9 cellular contexts compared by ENCODE assay signal in genomic region chr20:36988494-36988966, GRCh38. TPM values are rescaled to one million over a fixed set of nuclear protein-coding genes. Genes with fewer than 3 reads are reported as not detected.
A peak's percentile ranks its signal among the peaks of the same experiment; 100 is the strongest.
DNase-seq lines count a peak whose midpoint lies in the region; ATAC-seq, FAIRE-seq and TF ChIP-seq lines count a peak whose summit lies in the region.
"Had no signal": no experiment of that assay in that cellular context is flagged by ENCODE, and none has a peak within 500 bp of the region (broad histone marks: within the 10 kb centered on the region; RNA-seq: fewer than 3 reads in every experiment).

No MANE protein-coding gene starts in this region.

- BruUV-seq in IMR-90 (replicated peaks; lab: Mats Ljungman, UMichigan) (no TSS peak), HepG2 (replicated peaks; lab: Mats Ljungman, UMichigan) (no TSS peak)

- H4K91ac ChIP-seq in IMR-90 (ENCODE audit: insufficient read depth, low read depth, low read length): no peak overlapping the region

- intact Hi-C loops in IMR-90 (cut with micrococcal nuclease): no loop called here
- intact Hi-C loops in HepG2 (cut with micrococcal nuclease; ENCODE audit: unreplicated experiment): no loop called here

- no peak overlapping the region for H4K5ac ChIP-seq in IMR-90 (ENCODE audit: low read depth, low read length)

- H2BK20ac ChIP-seq in IMR-90 (ENCODE audit: low read depth, low read length): no peak overlapping the region

- H3K23ac ChIP-seq in IMR-90 (ENCODE audit: low read depth, low read length): no peak overlapping the region

- H3K36me3 Mint-ChIP-seq in activated naive CD8-positive, alpha-beta T cell treated with anti-CD3 and anti-CD28 coated beads, Interleukin-2, amount 10 ng/mL, durations not matched to agents 7 days and 5 days: peaks cover 43% of the 10 kb centered on the region

- H3K4me1 ChIP-seq in IMR-90 (ENCODE audit: control insufficient read depth, insufficient read depth, low read length): no peaks in the 10 kb centered on the region
- H3K4me1 ChIP-seq in HepG2 (ENCODE audit: insufficient read depth, low read length): peaks cover 31% of the 10 kb centered on the region

- no peak overlapping the region for H3K9ac ChIP-seq in IMR-90 (ENCODE audit: low read depth, low read length)
- H3K9ac ChIP-seq in HepG2 (ENCODE audit: insufficient read depth, low read depth, low read length): no peak overlapping the region

- no peaks in the 10 kb centered on the region for H3K27me3 Mint-ChIP-seq in activated naive CD8-positive, alpha-beta T cell treated with anti-CD3 and anti-CD28 coated beads, Interleukin-2, amount 10 ng/mL, durations not matched to agents 7 days and 5 days

- no peak overlapping the region for H2BK15ac ChIP-seq in IMR-90 (ENCODE audit: low read depth, low read length)

- in situ Hi-C loops in IMR-90 (cut with MboI; ENCODE audit: low sequenced_read_pairs): no loop called here
- in situ Hi-C loops in HepG2 (cut with HindIII; ENCODE audit: extremely low pct_ligation_motif_present, low pct_unique_long_range_greater_than_20kb): no loop called here

- DNase-seq in NCI-H1436 (lab: John Stamatoyannopoulos, UW) (peak; percentile 11), NCI-H1436 treated with DMSO at 0.1 percent for 48 hours (lab: John Stamatoyannopoulos, UW) (no peak), IMR-90 (peak; percentile 58), HepG2 (ENCODE audit: low spot score) (no peak), SIG-M5 treated with dmso at 0.1 percent for 504 hours (lab: John Stamatoyannopoulos, UW; ENCODE audit: unreplicated experiment) (no peak)
- DNase-seq in activated naive CD8-positive, alpha-beta T cell treated with anti-CD3 and anti-CD28 coated beads, Interleukin-2, amount 10 ng/mL, durations not matched to agents 7 days and 5 days: no peak
- DNase-seq in stimulated activated CD8-positive, alpha-beta memory T cell treated with anti-CD3 and anti-CD28 coated beads, Interleukin-4, amount 100 ng/mL, for 48 hours: no peak
- DNase-seq: caudate nucleus had no signal

- no peak overlapping the region for H3K4ac ChIP-seq in IMR-90 (ENCODE audit: low read depth, low read length)

- CTCF ChIA-PET in IMR-90 (lab: Yijun Ruan, JAX): no interaction called here
- CTCF ChIA-PET in HepG2 (lab: Yijun Ruan, JAX; ENCODE audit: low intra/inter-chr PET ratio, low total read pairs): no interaction called here

- H3K9me3 ChIP-seq in IMR-90 (ENCODE audit: control insufficient read depth, insufficient read depth, low read length) (peaks cover 2% of the 10 kb centered on the region), HepG2 (ENCODE audit: low read length) (peaks cover 6% of the 10 kb centered on the region; the same call in 1 of the 2 replicates)

- H3K9me1 ChIP-seq in IMR-90 (ENCODE audit: insufficient read depth, low read length): no peaks in the 10 kb centered on the region

- H3K4me2 ChIP-seq in IMR-90 (ENCODE audit: low read depth, low read length) (no peak overlapping the region), HepG2 (ENCODE audit: low read depth, low read length) (no peak overlapping the region)

- H3K18ac ChIP-seq in IMR-90 (ENCODE audit: low read depth, low read length): no peak overlapping the region

- TF ChIP-seq EP300 in HepG2 (IDR thresholded peaks at IDR 0.05; ENCODE audit: low read depth in 2 of 2, low read length in 2 of 2) (no peak), HepG2 (CRISPR knock-in tag; IDR thresholded peaks at IDR 0.05; ENCODE audit: borderline replicate concordance) (no peak)

- H2BK120ac ChIP-seq in IMR-90 (ENCODE audit: low read depth, low read length): no peak overlapping the region

- no peaks in the 10 kb centered on the region for H3K79me2 ChIP-seq in HepG2 (ENCODE audit: insufficient read depth, low read length)

- TF ChIP-seq POLR2A in IMR-90 (IDR thresholded peaks at IDR 0.05; ENCODE audit: low read depth, low read length) (no peak), HepG2 (IDR thresholded peaks at IDR 0.05; ENCODE audit: insufficient read depth in 1 of 2, low read depth in 2 of 2, low read length in 2 of 2) (no peak)

- POLR2A ChIA-PET in IMR-90 (lab: Charles Lee; ENCODE audit: unreplicated experiment): no interaction called here
- POLR2A ChIA-PET in activated naive CD8-positive, alpha-beta T cell treated with anti-CD3 and anti-CD28 coated beads, Interleukin-2, amount 10 ng/mL, durations not matched to agents 7 days and 5 days (lab: Charles Lee): interaction anchor here (1.6 kb wide), 1 partner anchor 14 kb away, joined by 7 read pairs; no protein-coding TSS in a partner anchor
- POLR2A ChIA-PET in HepG2 (lab: Yijun Ruan, JAX): no interaction called here

- H3K27ac ChIP-seq in IMR-90 (ENCODE audit: insufficient read depth, low read length) (no peak overlapping the region), HepG2 (ENCODE audit: extremely low read length, insufficient read depth, low read length) (no peak overlapping the region)

- dilution Hi-C loops in IMR-90 (cut with HindIII; ENCODE audit: low sequenced_read_pairs, unreplicated experiment): no loop called here

- H3K4me3 Mint-ChIP-seq in activated naive CD8-positive, alpha-beta T cell treated with anti-CD3 and anti-CD28 coated beads, Interleukin-2, amount 10 ng/mL, durations not matched to agents 7 days and 5 days: peak overlapping the region; percentile 2

- H2AK5ac ChIP-seq in IMR-90 (ENCODE audit: low read depth, low read length): no peak overlapping the region

- H3K36me3 ChIP-seq in IMR-90 (ENCODE audit: control insufficient read depth, insufficient read depth, low read length) (no peaks in the 10 kb centered on the region), HepG2 (replicated peaks in 1 of 2; ENCODE audit: control insufficient read depth in 1 of 2, insufficient read depth in 2 of 2, low read length in 2 of 2) (no peaks in the 10 kb centered on the region)

- H4K8ac ChIP-seq in IMR-90 (ENCODE audit: low read depth in 2 of 2, low read length in 2 of 2): peak overlapping the region in 1 of 2 experiments; percentile 35; a peak in 1 of 4 replicates

- peak overlapping the region; percentile 76 for H3K27ac Mint-ChIP-seq in activated naive CD8-positive, alpha-beta T cell treated with anti-CD3 and anti-CD28 coated beads, Interleukin-2, amount 10 ng/mL, durations not matched to agents 7 days and 5 days

- H3K56ac ChIP-seq in IMR-90 (ENCODE audit: extremely low read depth, insufficient read depth, low read length): no peak overlapping the region

- H3K27me3 ChIP-seq in IMR-90 (ENCODE audit: control insufficient read depth, insufficient read depth, low read length) (no peaks in the 10 kb centered on the region), HepG2 (ENCODE audit: control insufficient read depth in 1 of 2, insufficient read depth in 2 of 2, low read length in 2 of 2) (no peaks in the 10 kb centered on the region)

- H3K4me3 ChIP-seq in IMR-90 (ENCODE audit: insufficient read depth, low read depth, low read length) (no peak overlapping the region), HepG2 (replicated peaks in 1 of 3; ENCODE audit: insufficient read depth in 1 of 3, low read depth in 2 of 3, low read length in 3 of 3) (no peak overlapping the region)

- WGBS in IMR-90 (ENCODE audit: extremely low coverage in 2 of 2, insufficient read length in 1 of 2), 2 experiments: 90% methylated on average over 2 of the region's 3 CpGs; no CpG with 5 or more reads in 1 of the 2 experiments
- 89% methylated on average over 3 of the region's 3 CpGs for WGBS in HepG2 (ENCODE audit: low lambda C conversion rate)

- TF ChIP-seq CTCF in IMR-90 (conservative IDR thresholded peaks at IDR 0.05; ENCODE audit: low read depth, low read length) (no peak), HepG2 (CRISPR knock-in tag; IDR thresholded peaks at IDR 0.05) (no peak)

- H3K79me1 ChIP-seq in IMR-90 (ENCODE audit: low read depth in 1 of 2, low read length in 2 of 2): no peaks in the 10 kb centered on the region

- no peaks in the 10 kb centered on the region for H4K20me1 ChIP-seq in IMR-90 (ENCODE audit: insufficient read depth, low read length)
- no peaks in the 10 kb centered on the region for H4K20me1 ChIP-seq in HepG2 (ENCODE audit: insufficient read depth, low read length)

- H2AFZ ChIP-seq in IMR-90 (replicated peaks; ENCODE audit: low read length, poor library complexity): peak overlapping the region; percentile 16
- H2AFZ ChIP-seq in HepG2 (ENCODE audit: low read length): no peak overlapping the region

- no peak overlapping the region for H2BK5ac ChIP-seq in IMR-90 (ENCODE audit: low read depth, low read length, poor library complexity, severe bottlenecking)

- no peak overlapping the region for H3K14ac ChIP-seq in IMR-90 (replicated peaks; ENCODE audit: low read depth, low read length)

- H3K4me1 Mint-ChIP-seq in activated naive CD8-positive, alpha-beta T cell treated with anti-CD3 and anti-CD28 coated beads, Interleukin-2, amount 10 ng/mL, durations not matched to agents 7 days and 5 days: peaks cover 27% of the 10 kb centered on the region

- TF ChIP-seq RAD21 in IMR-90 (IDR thresholded peaks at IDR 0.05; ENCODE audit: low read length): no peak
- TF ChIP-seq RAD21 in HepG2 (CRISPR knock-in tag; IDR thresholded peaks at IDR 0.05): no peak

- no peak for FAIRE-seq in HepG2 (lab: Jason Lieb, UNC)

- ATAC-seq in IMR-90 (ENCODE audit: low read depth): no peak
- peak; percentile 65 for ATAC-seq in activated naive CD8-positive, alpha-beta T cell treated with anti-CD3 and anti-CD28 coated beads, Interleukin-2, amount 10 ng/mL, durations not matched to agents 7 days and 5 days (ENCODE audit: low read depth)
- ATAC-seq in HepG2: no peak
- ATAC-seq in GM18870 (IDR thresholded peaks at IDR 0.05; ENCODE audit: unreplicated experiment): no peak

- H2AK9ac ChIP-seq in IMR-90 (replicated peaks; ENCODE audit: low read depth, low read length, poor library complexity): no peak overlapping the region

- H3K9me3 Mint-ChIP-seq in activated naive CD8-positive, alpha-beta T cell treated with anti-CD3 and anti-CD28 coated beads, Interleukin-2, amount 10 ng/mL, durations not matched to agents 7 days and 5 days: peaks cover 13% of the 10 kb centered on the region

RNA-seq across cellular contexts. Expression of gene SAMHD1, which starts 37.0 kb away (rescaled TPM):
- total RNA-seq in IMR-90 (2012; rRNA removed) (14.9 and 19.7 TPM in 2 replicates), HepG2 (2016; rRNA removed; fragmentation: Illumina TruSeq; extraction: Trizol) (43.5 and 57.7 TPM in 2 replicates)
- polyA plus RNA-seq in IMR-90 (2012; rRNA removed) (5.5 and 6.3 TPM in 2 replicates), HepG2 (2011; rRNA removed) (13.2 and 16.9 TPM in 2 replicates)
- polyA plus RNA-seq in IMR-90 (2012; cell fraction: cytosol; rRNA removed): 4.0 and 4.8 TPM in 2 replicates
- polyA plus RNA-seq in IMR-90 (2012; cell fraction: nucleus; rRNA removed; ENCODE audit: low replicate concordance): 1.9 and 4.4 TPM in 2 replicates
- 100 to 1,000 TPM; 222 to 229 TPM for total RNA-seq in activated naive CD8-positive, alpha-beta T cell treated with anti-CD3 and anti-CD28 coated beads, Interleukin-2, amount 10 ng/mL, durations not matched to agents 7 days and 5 days
- total RNA-seq in HepG2 (2016; cell fraction: cytosol; rRNA removed; fragmentation: Illumina TruSeq; extraction: Trizol; ENCODE audit: low read depth): 5.2 and 6.2 TPM in 2 replicates
- 41.4 and 56.8 TPM in 2 replicates for total RNA-seq in HepG2 (2016; cell fraction: insoluble cytoplasmic fraction; rRNA removed; fragmentation: Illumina TruSeq; extraction: Trizol)
- 13.7 and 15.1 TPM in 2 replicates for total RNA-seq in HepG2 (2016; cell fraction: membrane; rRNA removed; fragmentation: Illumina TruSeq; extraction: Trizol)
- total RNA-seq in HepG2 (2016; cell fraction: nucleus; rRNA removed; fragmentation: Illumina TruSeq; extraction: Trizol): 37.8 and 40.5 TPM in 2 replicates
- 7.9 and 11.7 TPM in 2 replicates for polyA plus RNA-seq in HepG2 (2011; cell fraction: cytosol; rRNA removed)
- polyA plus RNA-seq in HepG2 (2011; cell fraction: nucleus; rRNA removed): 7.0 and 9.0 TPM in 2 replicates
- polyA plus RNA-seq in HepG2 (2012): 15.7 and 17.1 TPM in 2 replicates
- 3.2 and 3.7 TPM in 2 replicates for polyA plus RNA-seq in HepG2 (2016; cell fraction: cytosol; fragmentation: Illumina TruSeq; extraction: Trizol; ENCODE audit: low read depth)
- polyA plus RNA-seq in HepG2 (2016; cell fraction: insoluble cytoplasmic fraction; fragmentation: Illumina TruSeq; extraction: Trizol; ENCODE audit: low read depth): 44.6 and 50.6 TPM in 2 replicates
- polyA plus RNA-seq in HepG2 (2016; cell fraction: membrane; fragmentation: Illumina TruSeq; extraction: Trizol; ENCODE audit: low read depth): 9.0 and 11.0 TPM in 2 replicates
- polyA plus RNA-seq in HepG2 (2016; cell fraction: nucleus; fragmentation: Illumina TruSeq; extraction: Trizol; ENCODE audit: insufficient read depth, low read depth): 34.9 and 36.6 TPM in 2 replicates
- polyA minus RNA-seq in HepG2 (2011; rRNA and poly(A)+ RNA removed; ENCODE audit: low replicate concordance): 27.0 and 42.7 TPM in 2 replicates
- polyA minus RNA-seq in HepG2 (2011; cell fraction: cytosol; rRNA and poly(A)+ RNA removed): 17.3 and 22.0 TPM in 2 replicates
- 42.0 and 50.0 TPM in 2 replicates for polyA minus RNA-seq in HepG2 (2011; cell fraction: nucleus; rRNA and poly(A)+ RNA removed)

Comparison
In these comparisons a context has a peak if more than half of its experiments do, and no peak if none do; other contexts are left out.
1. DNase-seq: peak in NCI-H1436 (single experiment) and IMR-90 (single experiment); none in NCI-H1436 treated with DMSO at 0.1 percent for 48 hours (single experiment), activated naive CD8-positive, alpha-beta T cell treated with anti-CD3 and anti-CD28 coated beads, Interleukin-2, amount 10 ng/mL, durations not matched to agents 7 days and 5 days (single experiment), HepG2 (single experiment), stimulated activated CD8-positive, alpha-beta memory T cell treated with anti-CD3 and anti-CD28 coated beads, Interleukin-4, amount 100 ng/mL, for 48 hours (single experiment) and SIG-M5 treated with dmso at 0.1 percent for 504 hours (single experiment).